Comparison of ENCODE assay signal across 1 cellular context in genomic region chr17:27082775-27083154, GRCh38.
TF ChIP-seq lines count a peak whose summit lies in the region.

No MANE protein-coding gene starts in this region.

TF ChIP-seq in K562, 482 proteins besides CTCF, POLR2A, EP300 and RAD21 (continued from another document):
- peak in 1 of 2 experiments; percentile 68; a peak in 1 of 4 replicates for TF ChIP-seq SIN3A (IDR thresholded peaks at IDR 0.05; ENCODE audit: borderline replicate concordance in 2 of 2, control insufficient read depth in 1 of 2, low read depth in 2 of 2, low read length in 2 of 2)
- TF ChIP-seq PRMT5 (CRISPR knock-in tag; IDR thresholded peaks at IDR 0.05), result peak; percentile 15; the same call in 1 of the 2 replicates
- TF ChIP-seq POLR2AphosphoS5 (IDR thresholded peaks at IDR 0.05; ENCODE audit: control insufficient read depth, insufficient read depth, low read depth, low read length), result 0 out of 2 replicates have a peak, but pooled peaks have one; percentile 20
- no peak for TF ChIP-seq ARHGAP35 (IDR thresholded peaks at IDR 0.05; ENCODE audit: partially characterized antibody)
- peak; percentile 5 for TF ChIP-seq ZNF146 (CRISPR knock-in tag; IDR thresholded peaks at IDR 0.05; ENCODE audit: unreplicated experiment)
- TF ChIP-seq, protein P1, sequence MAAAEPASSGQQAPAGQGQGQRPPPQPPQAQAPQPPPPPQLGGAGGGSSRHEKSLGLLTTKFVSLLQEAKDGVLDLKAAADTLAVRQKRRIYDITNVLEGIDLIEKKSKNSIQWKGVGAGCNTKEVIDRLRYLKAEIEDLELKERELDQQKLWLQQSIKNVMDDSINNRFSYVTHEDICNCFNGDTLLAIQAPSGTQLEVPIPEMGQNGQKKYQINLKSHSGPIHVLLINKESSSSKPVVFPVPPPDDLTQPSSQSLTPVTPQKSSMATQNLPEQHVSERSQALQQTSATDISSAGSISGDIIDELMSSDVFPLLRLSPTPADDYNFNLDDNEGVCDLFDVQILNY (CRISPR knock-in tag; IDR thresholded peaks at IDR 0.05), result peak; percentile 67; the same call in 1 of the 2 replicates
- TF ChIP-seq NRF1 (conservative IDR thresholded peaks at IDR 0.05 in 1 of 2, IDR thresholded peaks at IDR 0.05 in 1 of 2), result no peak
- TF ChIP-seq ZNF143 (CRISPR knock-in tag; IDR thresholded peaks at IDR 0.05), result no peak
- no peak for TF ChIP-seq ZNF133 (CRISPR knock-in tag; IDR thresholded peaks at IDR 0.05)
- TF ChIP-seq, protein P2, sequence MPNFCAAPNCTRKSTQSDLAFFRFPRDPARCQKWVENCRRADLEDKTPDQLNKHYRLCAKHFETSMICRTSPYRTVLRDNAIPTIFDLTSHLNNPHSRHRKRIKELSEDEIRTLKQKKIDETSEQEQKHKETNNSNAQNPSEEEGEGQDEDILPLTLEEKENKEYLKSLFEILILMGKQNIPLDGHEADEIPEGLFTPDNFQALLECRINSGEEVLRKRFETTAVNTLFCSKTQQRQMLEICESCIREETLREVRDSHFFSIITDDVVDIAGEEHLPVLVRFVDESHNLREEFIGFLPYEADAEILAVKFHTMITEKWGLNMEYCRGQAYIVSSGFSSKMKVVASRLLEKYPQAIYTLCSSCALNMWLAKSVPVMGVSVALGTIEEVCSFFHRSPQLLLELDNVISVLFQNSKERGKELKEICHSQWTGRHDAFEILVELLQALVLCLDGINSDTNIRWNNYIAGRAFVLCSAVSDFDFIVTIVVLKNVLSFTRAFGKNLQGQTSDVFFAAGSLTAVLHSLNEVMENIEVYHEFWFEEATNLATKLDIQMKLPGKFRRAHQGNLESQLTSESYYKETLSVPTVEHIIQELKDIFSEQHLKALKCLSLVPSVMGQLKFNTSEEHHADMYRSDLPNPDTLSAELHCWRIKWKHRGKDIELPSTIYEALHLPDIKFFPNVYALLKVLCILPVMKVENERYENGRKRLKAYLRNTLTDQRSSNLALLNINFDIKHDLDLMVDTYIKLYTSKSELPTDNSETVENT (CRISPR knock-in tag; IDR thresholded peaks at IDR 0.05), result peak; percentile 94
- TF ChIP-seq ZBTB49 (CRISPR knock-in tag; IDR thresholded peaks at IDR 0.05; ENCODE audit: borderline replicate concordance), result no peak
- TF ChIP-seq XRCC4 (IDR thresholded peaks at IDR 0.05; ENCODE audit: extremely low read depth, insufficient read depth, insufficient read length), result no peak
- no peak for TF ChIP-seq POU5F1 (IDR thresholded peaks at IDR 0.05; ENCODE audit: borderline replicate concordance, low read depth, low read length, partially characterized antibody)
- peak; percentile 53 for TF ChIP-seq TAF1 (IDR thresholded peaks at IDR 0.05; ENCODE audit: control insufficient read depth, extremely low read depth, insufficient read depth, low read length, severe bottlenecking)
- TF ChIP-seq ZNF707 (CRISPR knock-in tag; conservative IDR thresholded peaks at IDR 0.05), result no peak
- peak; percentile 34; the same call in 1 of the 2 replicates for TF ChIP-seq STAT5A (IDR thresholded peaks at IDR 0.05; ENCODE audit: borderline replicate concordance, low read length)
- TF ChIP-seq, protein P3, sequence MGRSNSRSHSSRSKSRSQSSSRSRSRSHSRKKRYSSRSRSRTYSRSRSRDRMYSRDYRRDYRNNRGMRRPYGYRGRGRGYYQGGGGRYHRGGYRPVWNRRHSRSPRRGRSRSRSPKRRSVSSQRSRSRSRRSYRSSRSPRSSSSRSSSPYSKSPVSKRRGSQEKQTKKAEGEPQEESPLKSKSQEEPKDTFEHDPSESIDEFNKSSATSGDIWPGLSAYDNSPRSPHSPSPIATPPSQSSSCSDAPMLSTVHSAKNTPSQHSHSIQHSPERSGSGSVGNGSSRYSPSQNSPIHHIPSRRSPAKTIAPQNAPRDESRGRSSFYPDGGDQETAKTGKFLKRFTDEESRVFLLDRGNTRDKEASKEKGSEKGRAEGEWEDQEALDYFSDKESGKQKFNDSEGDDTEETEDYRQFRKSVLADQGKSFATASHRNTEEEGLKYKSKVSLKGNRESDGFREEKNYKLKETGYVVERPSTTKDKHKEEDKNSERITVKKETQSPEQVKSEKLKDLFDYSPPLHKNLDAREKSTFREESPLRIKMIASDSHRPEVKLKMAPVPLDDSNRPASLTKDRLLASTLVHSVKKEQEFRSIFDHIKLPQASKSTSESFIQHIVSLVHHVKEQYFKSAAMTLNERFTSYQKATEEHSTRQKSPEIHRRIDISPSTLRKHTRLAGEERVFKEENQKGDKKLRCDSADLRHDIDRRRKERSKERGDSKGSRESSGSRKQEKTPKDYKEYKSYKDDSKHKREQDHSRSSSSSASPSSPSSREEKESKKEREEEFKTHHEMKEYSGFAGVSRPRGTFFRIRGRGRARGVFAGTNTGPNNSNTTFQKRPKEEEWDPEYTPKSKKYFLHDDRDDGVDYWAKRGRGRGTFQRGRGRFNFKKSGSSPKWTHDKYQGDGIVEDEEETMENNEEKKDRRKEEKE (IDR thresholded peaks at IDR 0.05; ENCODE audit: borderline replicate concordance in 1 of 2, control insufficient read depth in 1 of 2, low read depth in 2 of 2, low read length in 1 of 2), result peak in 1 of 2 experiments; percentile 72; a peak in 1 of 4 replicates
- no peak for TF ChIP-seq KLF6 (CRISPR knock-in tag; IDR thresholded peaks at IDR 0.05; ENCODE audit: borderline replicate concordance)
- peak; percentile 53; the same call in 1 of the 2 replicates for TF ChIP-seq RBFOX2 (IDR thresholded peaks at IDR 0.05; ENCODE audit: low read depth, low read length)
- no peak for TF ChIP-seq GATAD2B (IDR thresholded peaks at IDR 0.05; ENCODE audit: borderline replicate concordance)
- peak; percentile 83; the same call in 1 of the 2 replicates for TF ChIP-seq SP1 (CRISPR knock-in tag; IDR thresholded peaks at IDR 0.05)
- no peak for TF ChIP-seq FIP1L1 (IDR thresholded peaks at IDR 0.05; ENCODE audit: low read depth, low read length, poor library complexity, severe bottlenecking)
- peak; percentile 57; the same call in 1 of the 2 replicates for TF ChIP-seq CREB1 (IDR thresholded peaks at IDR 0.05)
- no peak for TF ChIP-seq CREB1 (CRISPR knock-in tag; IDR thresholded peaks at IDR 0.05)
- no peak for TF ChIP-seq HDAC2 (IDR thresholded peaks at IDR 0.05)
- peak; percentile 78 for TF ChIP-seq SNRNP70 (optimal IDR thresholded peaks at IDR 0.05; ENCODE audit: low read depth, low read length)
